In the genomic region with DNA sequence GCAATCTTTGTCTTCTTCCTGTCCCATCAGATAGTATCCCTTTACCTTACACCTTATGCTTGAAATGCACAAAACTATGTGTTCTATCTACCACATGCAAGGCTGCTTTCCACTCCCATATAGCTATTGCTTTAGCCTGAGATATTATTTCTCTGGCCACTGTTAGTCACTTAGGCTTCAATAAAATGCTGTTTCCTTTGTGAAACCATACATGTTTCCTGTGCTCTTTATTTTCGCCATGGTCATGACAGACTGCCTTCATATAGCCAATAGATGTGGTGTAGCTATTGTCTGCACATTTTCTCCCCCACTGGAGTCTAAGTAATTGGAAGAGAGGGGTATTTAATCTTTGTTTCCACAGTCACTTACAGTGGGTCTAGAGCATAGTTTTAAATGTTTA, we compare ENCODE assay signal across 21 cellular contexts.
"Had no signal": no experiment of that assay in that cellular context is flagged by ENCODE, and none has a peak within 500 bp of the region (broad histone marks: within the 10 kb centered on the region; RNA-seq: fewer than 3 reads in every experiment).

No MANE protein-coding gene starts in this region.

- H3K9me3 ChIP-seq: colonic mucosa, ovary, thyroid gland had no signal

- H3K79me2 ChIP-seq: hepatocyte had no signal

- H3K36me3 ChIP-seq: colonic mucosa, ovary, suprapubic skin, thyroid gland had no signal

- H3K4me3 ChIP-seq: colonic mucosa, hepatocyte, ovary, smooth muscle cell, suprapubic skin, thyroid gland had no signal

- H3K36me3 Mint-ChIP-seq: naive thymus-derived CD4-positive, alpha-beta T cell; type B pancreatic cell had no signal

- H3K4me2 ChIP-seq: hepatocyte, smooth muscle cell had no signal

- H3K4me1 Mint-ChIP-seq: neural crest cell had no signal

- H3K27me3 ChIP-seq: colonic mucosa, foreskin keratinocyte, hepatocyte, ovary, suprapubic skin, thyroid gland had no signal

- H3K4me3 Mint-ChIP-seq: endodermal cell; naive thymus-derived CD4-positive, alpha-beta T cell; neural crest cell; type B pancreatic cell had no signal

- DNase-seq: colonic mucosa; dermis blood vessel endothelial cell; endodermal cell; erythroblast; foreskin keratinocyte; left colon; left ventricle myocardium superior; mesendoderm; naive thymus-derived CD4-positive, alpha-beta T cell; nucleus accumbens; ovary; right cardiac atrium; stimulated activated CD4-positive, alpha-beta T cell treated with anti-CD3 and anti-CD28 coated beads, Interleukin-2, amount 100 ng/mL, for 48 hours; stimulated activated naive CD8-positive, alpha-beta T cell treated with anti-CD3 and anti-CD28 coated beads, Interleukin-15, Interleukin-2, amounts not matched to agents 100 U/mL and 50 U/mL, for 24 hours; thyroid gland had no signal

- ATAC-seq: foreskin keratinocyte; left colon; left ventricle myocardium superior; naive thymus-derived CD4-positive, alpha-beta T cell; right cardiac atrium; stimulated activated naive CD8-positive, alpha-beta T cell treated with anti-CD3 and anti-CD28 coated beads, Interleukin-15, Interleukin-2, amounts not matched to agents 100 U/mL and 50 U/mL, for 24 hours had no signal

- H3K4me1 ChIP-seq: colonic mucosa, foreskin keratinocyte, suprapubic skin, thyroid gland had no signal

- H3K27ac Mint-ChIP-seq: endodermal cell; naive thymus-derived CD4-positive, alpha-beta T cell; progenitor cell of endocrine pancreas; type B pancreatic cell had no signal

- H2AFZ ChIP-seq: hepatocyte had no signal

- H3K9me3 Mint-ChIP-seq: type B pancreatic cell had no signal

- H3K27ac ChIP-seq: colonic mucosa, foreskin keratinocyte, hepatocyte, ovary, suprapubic skin, thyroid gland had no signal
